In genomic region chr5:173630724-173631365, GRCh38 we compare ENCODE assay signal across 18 cellular contexts. TPM values are rescaled to one million over a fixed set of nuclear protein-coding genes. Genes with fewer than 3 reads are reported as not detected.
DNase-seq lines count a peak whose midpoint lies in the region; ATAC-seq and TF ChIP-seq lines count a peak whose summit lies in the region.
"Had no signal": no experiment of that assay in that cellular context is flagged by ENCODE, and none has a peak within 500 bp of the region (broad histone marks: within the 10 kb centered on the region; RNA-seq: fewer than 3 reads in every experiment).

No MANE protein-coding gene starts in this region.

- CTCF ChIA-PET in SK-N-SH (lab: Yijun Ruan, JAX): interaction anchor here (0.8 to 3.3 kb wide), 5 partner anchors 12 to 681 kb away, joined by 3 to 18 read pairs (median 4); no protein-coding TSS in a partner anchor

- no peak for TF ChIP-seq EP300 in SK-N-SH (IDR thresholded peaks at IDR 0.05; ENCODE audit: borderline replicate concordance in 1 of 2, low read depth in 1 of 2, low read length in 1 of 2)

- no peak overlapping the region for H3K23ac ChIP-seq in mesenchymal stem cell (ENCODE audit: low read length in 2 of 2)

- ATAC-seq in HG03342 (IDR thresholded peaks at IDR 0.05; ENCODE audit: unreplicated experiment): no peak
- ATAC-seq: HCT116 had no signal

- no peak overlapping the region for H3K27ac ChIP-seq in SK-N-SH (ENCODE audit: low read depth in 2 of 2, low read length in 1 of 2)
- peak overlapping the region; percentile 18 for H3K27ac ChIP-seq in caudate nucleus (ENCODE audit: low read depth, low read length)
- H3K27ac ChIP-seq in mesenchymal stem cell (ENCODE audit: low read length, poor library complexity, severe bottlenecking): no peak overlapping the region
- H3K27ac ChIP-seq: GM23248, Peyer's patch, SK-N-MC had no signal

- H3F3A ChIP-seq in SK-N-SH (replicated peaks; ENCODE audit: insufficient read depth): no peaks in the 10 kb centered on the region

- H3K18ac ChIP-seq in mesenchymal stem cell (ENCODE audit: low read depth in 1 of 2, low read length in 2 of 2): no peak overlapping the region

- WGBS in SK-N-SH (ENCODE audit: low lambda C conversion rate): 35% methylated on average over 6 of the region's 6 CpGs
- WGBS in mesenchymal stem cell: 87% methylated on average over 5 of the region's 6 CpGs

- H2AK5ac ChIP-seq in mesenchymal stem cell (ENCODE audit: low read length, severe bottlenecking): no peak overlapping the region

- H3K4me3 ChIP-seq in SK-N-SH (ENCODE audit: low read depth in 2 of 2, low read length in 1 of 2) (peak overlapping the region in 1 of 2 experiments; percentile 15; a peak in 2 of 4 replicates), mesenchymal stem cell (ENCODE audit: insufficient read depth in 1 of 2, low read depth in 1 of 2, low read length in 2 of 2) (no peak overlapping the region)
- H3K4me3 ChIP-seq: GM23248, Peyer's patch, SK-N-MC had no signal

- no peaks in the 10 kb centered on the region for H3K27me3 Mint-ChIP-seq in type B pancreatic cell

- peaks cover 0 to 10% of the 10 kb centered on the region in 2 experiments; a peak in 1 of 4 replicates for H3K4me1 ChIP-seq in SK-N-SH (ENCODE audit: control insufficient read depth in 1 of 2, insufficient read depth in 2 of 2, low read depth in 1 of 2, low read length in 1 of 2)
- peaks cover 8% of the 10 kb centered on the region for H3K4me1 ChIP-seq in mesenchymal stem cell (ENCODE audit: control insufficient read depth, insufficient read depth, low read depth, low read length)
- H3K4me1 ChIP-seq: Peyer's patch had no signal

- no peak for TF ChIP-seq CTCF in SK-N-SH (IDR thresholded peaks at IDR 0.05)
- TF ChIP-seq CTCF in type B pancreatic cell (conservative IDR thresholded peaks at IDR 0.05): no peak

- no peaks in the 10 kb centered on the region for H3K9me3 Mint-ChIP-seq in type B pancreatic cell

- H3K9me3 ChIP-seq in SK-N-SH (no peaks in the 10 kb centered on the region), mesenchymal stem cell (ENCODE audit: control insufficient read depth, low read length) (no peaks in the 10 kb centered on the region)
- H3K9me3 ChIP-seq: Caco-2, Peyer's patch had no signal

- POLR2A ChIA-PET in SK-N-SH (lab: Yijun Ruan, JAX): interaction anchor here (1.1 to 1.3 kb wide), 2 partner anchors 90 to 333 kb away, joined by 3 to 4 read pairs; no protein-coding TSS in a partner anchor

- H3K4me3 Mint-ChIP-seq in type B pancreatic cell: no peak overlapping the region
- H3K4me3 Mint-ChIP-seq: B cell; CD4-positive, CD25-positive, alpha-beta regulatory T cell had no signal

- DNase-seq in SK-N-SH (peak; percentile 30), caudate nucleus (lab: John Stamatoyannopoulos, UW) (peak in 3 of 61 donors; percentile 7 to 57 (median 38)), mesenchymal stem cell (no peak), type B pancreatic cell (ENCODE audit: extremely low spot score, unreplicated experiment) (no peak), H4 (ENCODE audit: low spot score) (no peak), GM19240 (ENCODE audit: insufficient read length, low spot score) (no peak)
- DNase-seq: CD4-positive, CD25-positive, alpha-beta regulatory T cell; GDM1; GM23248; KBM-7; NCI-H1105 treated with DMSO at 0.1 percent for 48 hours; NCI-H1694 treated with DMSO at 0.1 percent for 48 hours; Peyer's patch had no signal

- H4K20me1 ChIP-seq in SK-N-SH (ENCODE audit: insufficient read depth): no peaks in the 10 kb centered on the region

- H3K36me3 ChIP-seq in SK-N-SH (replicated peaks in 1 of 2; ENCODE audit: control insufficient read depth in 1 of 2, insufficient read depth in 2 of 2, low read length in 1 of 2): no peaks in the 10 kb centered on the region
- no peaks in the 10 kb centered on the region for H3K36me3 ChIP-seq in mesenchymal stem cell (ENCODE audit: control insufficient read depth in 1 of 2, insufficient read depth in 2 of 2, low read depth in 1 of 2, low read length in 2 of 2)
- H3K36me3 ChIP-seq: Peyer's patch had no signal

- no peaks in the 10 kb centered on the region for H3K79me2 ChIP-seq in SK-N-SH (ENCODE audit: insufficient read depth)

- H3K27me3 ChIP-seq in SK-N-SH (ENCODE audit: insufficient read depth) (no peaks in the 10 kb centered on the region), mesenchymal stem cell (ENCODE audit: control insufficient read depth in 1 of 2, insufficient read depth in 1 of 2, low read length in 2 of 2) (peaks cover 10 to 22% of the 10 kb centered on the region in 2 experiments)
- H3K27me3 ChIP-seq: Peyer's patch had no signal

- no peak overlapping the region for H2BK120ac ChIP-seq in mesenchymal stem cell (ENCODE audit: low read depth, low read length)

- peak overlapping the region; percentile 39 for H3K27ac Mint-ChIP-seq in type B pancreatic cell
- H3K27ac Mint-ChIP-seq: B cell had no signal

- no peak overlapping the region for H2BK5ac ChIP-seq in mesenchymal stem cell (ENCODE audit: low read depth, low read length, poor library complexity, severe bottlenecking)

- H3K9ac ChIP-seq in SK-N-SH: no peak overlapping the region
- H3K9ac ChIP-seq in mesenchymal stem cell (ENCODE audit: low read length): peak overlapping the region; percentile 14
- H3K9ac ChIP-seq: GM23248 had no signal

- TF ChIP-seq RAD21 in SK-N-SH (IDR thresholded peaks at IDR 0.05; ENCODE audit: low read length): no peak

- H2BK15ac ChIP-seq in mesenchymal stem cell (ENCODE audit: low read depth, poor library complexity, severe bottlenecking): no peak overlapping the region

- H2AFZ ChIP-seq in SK-N-SH (ENCODE audit: low read depth): no peak overlapping the region
- no peak overlapping the region for H2AFZ ChIP-seq in mesenchymal stem cell (ENCODE audit: low read depth, low read length)
- H2AFZ ChIP-seq: GM23248 had no signal

- no peak overlapping the region for H2BK12ac ChIP-seq in mesenchymal stem cell (ENCODE audit: low read length in 2 of 2)

- no peaks in the 10 kb centered on the region for H3K79me1 ChIP-seq in mesenchymal stem cell (replicated peaks; ENCODE audit: low read length, poor library complexity, severe bottlenecking)

- no peak overlapping the region for H3K4ac ChIP-seq in mesenchymal stem cell (ENCODE audit: low read depth in 1 of 2, low read length in 2 of 2)

- H3K36me3 Mint-ChIP-seq in type B pancreatic cell: no peaks in the 10 kb centered on the region
- H3K36me3 Mint-ChIP-seq: CD4-positive, CD25-positive, alpha-beta regulatory T cell had no signal

- no peak overlapping the region for H3K14ac ChIP-seq in mesenchymal stem cell (ENCODE audit: low read length in 2 of 2)

- no peaks in the 10 kb centered on the region for H3K9me2 ChIP-seq in SK-N-SH

- peak overlapping the region; percentile 63 for H3K4me2 ChIP-seq in SK-N-SH
- H3K4me2 ChIP-seq in mesenchymal stem cell (ENCODE audit: low read length, poor library complexity, severe bottlenecking): no peak overlapping the region

- no peak overlapping the region for H4K8ac ChIP-seq in mesenchymal stem cell (ENCODE audit: low read length)

- peaks cover 51% of the 10 kb centered on the region for H3K4me1 Mint-ChIP-seq in type B pancreatic cell (ENCODE audit: unreplicated experiment)
- H3K4me1 Mint-ChIP-seq: CD4-positive, CD25-positive, alpha-beta regulatory T cell had no signal

- no peak overlapping the region for H4K91ac ChIP-seq in mesenchymal stem cell (ENCODE audit: low read length)

TF ChIP-seq in SK-N-SH, 30 proteins besides CTCF, POLR2A, EP300 and RAD21:
- no peak for TF ChIP-seq MXI1 (IDR thresholded peaks at IDR 0.05; ENCODE audit: low read depth, low read length)
- peak; percentile 9; the same call in 1 of the 2 replicates for TF ChIP-seq RCOR1 (IDR thresholded peaks at IDR 0.05; ENCODE audit: low read length)

RNA-seq across cellular contexts. Expression of gene BOD1, which starts 14.4 kb away (rescaled TPM):
- 45.3 and 52.2 TPM in 2 replicates for polyA plus RNA-seq in SK-N-SH (2012; rRNA removed)
- polyA plus RNA-seq in SK-N-SH (2012; cell fraction: cytosol; rRNA removed): 56.6 and 57.4 TPM in 2 replicates
- polyA plus RNA-seq in SK-N-SH (2012; cell fraction: nucleus; rRNA removed): 47.5 and 68.0 TPM in 2 replicates
- 79.3 TPM for polyA plus RNA-seq in mesenchymal stem cell (2013, experiment 1 of 2)
- polyA plus RNA-seq in mesenchymal stem cell (2013, experiment 2 of 2): 84.2 TPM
- 63.2 and 98.7 TPM in 2 replicates for total RNA-seq in type B pancreatic cell (ENCODE audit: low replicate concordance)
- 77.9 and 88.5 TPM in 2 replicates for total RNA-seq in H4 (2014; rRNA removed; shearing (Covaris generic))
